14 cellular contexts compared by ENCODE assay signal in the genomic region with DNA sequence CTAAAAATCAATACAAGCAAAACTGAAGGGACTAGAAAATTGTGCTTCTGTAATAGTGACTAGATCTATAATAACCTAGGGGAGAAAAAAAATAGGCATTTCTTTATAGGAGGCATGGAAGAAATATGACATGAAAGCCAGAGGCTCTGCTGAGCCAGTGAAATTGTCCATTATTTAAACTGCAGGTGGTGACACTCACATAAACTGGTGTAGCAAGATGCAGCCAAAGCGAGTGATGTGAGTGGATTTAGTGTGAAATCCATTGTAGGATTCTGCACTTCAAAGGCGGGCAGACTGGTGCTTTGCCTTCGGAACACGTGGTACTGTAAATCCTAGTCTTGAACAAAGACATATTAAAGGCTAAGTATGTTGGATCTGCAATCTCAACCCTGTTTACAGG.
A peak's percentile ranks its signal among the peaks of the same experiment; 100 is the strongest.
DNase-seq lines count a peak whose midpoint lies in the region; ATAC-seq and TF ChIP-seq lines count a peak whose summit lies in the region.
"Had no signal": no experiment of that assay in that cellular context is flagged by ENCODE, and none has a peak within 500 bp of the region (broad histone marks: within the 10 kb centered on the region; RNA-seq: fewer than 3 reads in every experiment).

No MANE protein-coding gene starts in this region.

- intact Hi-C loops in left ventricle myocardium superior (cut with micrococcal nuclease) = no loop called here

- DNase-seq in DMS153 (lab: John Stamatoyannopoulos, UW) = peak; percentile 26
- DNase-seq in DMS153 treated with DMSO at 0.1 percent for 48 hours (lab: John Stamatoyannopoulos, UW; ENCODE audit: unreplicated experiment) = no peak
- DNase-seq in COR-L47 (lab: John Stamatoyannopoulos, UW) = peak; percentile 2
- peak; percentile 27 for DNase-seq in NCI-H2227 treated with DMSO at 0.1 percent for 48 hours (lab: John Stamatoyannopoulos, UW)
- peak; percentile 6 for DNase-seq in cerebellar cortex (ENCODE audit: low spot score)
- DNase-seq in foreskin fibroblast = no peak
- DNase-seq in left ventricle myocardium superior = no peak
- DNase-seq: AML-193; CD8-positive, alpha-beta memory T cell; DMS79; GOT3; H9 had no signal

- no peak for TF ChIP-seq CTCF in foreskin fibroblast (IDR thresholded peaks at IDR 0.05; ENCODE audit: low read depth, low read length)

- H3K4me3 ChIP-seq in foreskin fibroblast (ENCODE audit: low read depth in 1 of 2, low read length in 2 of 2) = no peak overlapping the region
- H3K4me3 ChIP-seq: BLaER1 had no signal

- ATAC-seq in left ventricle myocardium superior = no peak
- no peak for ATAC-seq in HG02884 (IDR thresholded peaks at IDR 0.05; ENCODE audit: unreplicated experiment)

Comparison
In these comparisons a context has a peak if more than half of its experiments do, and no peak if none do; other contexts are left out.
1. DNase-seq: peak in DMS153 (single experiment), COR-L47 (single experiment), NCI-H2227 treated with DMSO at 0.1 percent for 48 hours (single experiment) and cerebellar cortex (single experiment); none in DMS153 treated with DMSO at 0.1 percent for 48 hours (single experiment), foreskin fibroblast (0 of 2) and left ventricle myocardium superior (single experiment).